In genomic region chr1:28505406-28506187, GRCh38 we compare ENCODE assay signal across 8 cellular contexts.
DNase-seq lines count a peak whose midpoint lies in the region; ATAC-seq lines count a peak whose summit lies in the region.

Gene RCC1 (plus strand): TSS chr1:28506043. CDS start chr1:28529867, 23,824 bp downstream.

- DNase-seq in Ammon's horn (ENCODE audit: low spot score), result peak; percentile 96
- peak; percentile 89 for DNase-seq in GM19238 (ENCODE audit: insufficient read length, low spot score)
- DNase-seq in NCI-H524 treated with DMSO at 0.1 percent for 48 hours (lab: John Stamatoyannopoulos, UW), result peak; percentile 82
- peak; percentile 93 to 95 for DNase-seq in activated CD4-positive, alpha-beta T cell treated with anti-CD3 and anti-CD28 coated beads for 4 hours
- peak; percentile 85 to 88 for DNase-seq in stimulated activated CD4-positive, alpha-beta T cell treated with anti-CD3 and anti-CD28 coated beads, Interleukin-1b, Interleukin-23, amount 100 ng/mL, for 4 hours (ENCODE audit: low read depth in 2 of 2)

- H3K27ac ChIP-seq in cingulate gyrus (ENCODE audit: low read depth, low read length), result peak within 1 kb of the TSS; percentile 61
- H3K27ac ChIP-seq in layer of hippocampus (ENCODE audit: low read depth, low read length), result peak within 1 kb of the TSS; percentile 83

- H3K27me3 ChIP-seq in layer of hippocampus (ENCODE audit: control insufficient read depth, insufficient read depth, low read length), result no peaks in the 10 kb centered on the region

- peak; percentile 76 for ATAC-seq in HG03442 (IDR thresholded peaks at IDR 0.05; ENCODE audit: unreplicated experiment)

Comparison
In these comparisons a context has a peak if more than half of its experiments do, and no peak if none do; other contexts are left out.
1. Peak in every context shown above with its lines: DNase-seq, ATAC-seq and H3K27ac ChIP-seq.